Comparison of ENCODE assay signal across 8 cellular contexts in the genomic region with DNA sequence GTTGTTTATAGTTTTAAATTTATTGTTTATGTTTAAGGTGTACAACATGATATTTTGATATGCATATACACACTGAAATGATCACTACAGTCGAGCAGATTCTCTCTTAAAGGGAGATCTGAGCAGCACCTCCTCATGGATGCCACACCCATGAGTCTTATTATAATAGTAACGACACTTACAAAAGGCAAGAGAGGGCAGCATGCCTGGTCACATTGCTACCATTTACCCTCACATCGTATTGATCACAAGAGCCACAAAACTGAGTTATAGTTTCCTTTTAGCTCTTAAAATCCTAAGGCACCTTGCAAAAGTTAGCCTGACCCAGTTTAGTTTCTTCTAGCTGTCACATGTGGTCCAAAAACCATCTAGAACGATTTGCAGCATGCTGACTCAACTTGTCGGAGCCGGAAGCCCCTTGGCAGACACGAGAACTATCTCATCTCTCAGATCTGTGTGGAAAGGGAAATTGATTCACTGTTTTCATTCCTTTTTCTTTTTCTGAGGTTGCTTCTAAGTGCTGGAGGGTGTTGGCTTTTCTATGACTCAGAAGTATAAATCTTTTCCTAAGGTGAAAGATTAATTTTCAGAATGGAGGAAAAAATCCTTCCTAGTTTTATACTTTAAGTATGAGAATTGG.
DNase-seq lines count a peak whose midpoint lies in the region; ATAC-seq and TF ChIP-seq lines count a peak whose summit lies in the region.

No MANE protein-coding gene starts in this region.

- no peaks in the 10 kb centered on the region for H3K36me3 Mint-ChIP-seq in T-helper 2 cell treated with Interferon-gamma antibody and Interleukin-4, amounts not matched to agents 5 μg/mL and 100 μg/mL, for 36 hours (ENCODE audit: low read depth)

- H3K27me3 Mint-ChIP-seq in T-helper 2 cell treated with Interferon-gamma antibody and Interleukin-4, amounts not matched to agents 5 μg/mL and 100 μg/mL, for 36 hours (ENCODE audit: low read depth) = no peaks in the 10 kb centered on the region

- H3K4me3 Mint-ChIP-seq in T-helper 2 cell treated with Interferon-gamma antibody and Interleukin-4, amounts not matched to agents 5 μg/mL and 100 μg/mL, for 36 hours = peak overlapping the region; percentile 66

- intact Hi-C loops in lower leg skin (cut with DNase I; ENCODE audit: low total_unique reads) = no loop called here

- peak; percentile 36 for ATAC-seq in HG02642 (IDR thresholded peaks at IDR 0.05; ENCODE audit: poor library complexity, unreplicated experiment)

- H3K4me1 Mint-ChIP-seq in T-helper 2 cell treated with Interferon-gamma antibody and Interleukin-4, amounts not matched to agents 5 μg/mL and 100 μg/mL, for 36 hours (ENCODE audit: low read depth) = peaks cover 71% of the 10 kb centered on the region

- no peak for TF ChIP-seq POLR2A in lower leg skin (IDR thresholded peaks at IDR 0.05)

- WGBS in lower leg skin, 2 donors = 1 to 6% methylated on average over 7 of the region's 7 CpGs

- peak overlapping the region; percentile 68 for H3K27ac Mint-ChIP-seq in T-helper 2 cell treated with Interferon-gamma antibody and Interleukin-4, amounts not matched to agents 5 μg/mL and 100 μg/mL, for 36 hours

- H3K9me3 Mint-ChIP-seq in T-helper 2 cell treated with Interferon-gamma antibody and Interleukin-4, amounts not matched to agents 5 μg/mL and 100 μg/mL, for 36 hours = no peaks in the 10 kb centered on the region

- no peak for TF ChIP-seq CTCF in AG10803 (conservative IDR thresholded peaks at IDR 0.05; ENCODE audit: low read length)
- TF ChIP-seq CTCF in lower leg skin (IDR thresholded peaks at IDR 0.05) = no peak

- DNase-seq in AG10803 (ENCODE audit: low read depth) (peak; percentile 95), astrocyte of the hippocampus (ENCODE audit: low read depth, low spot score) (peak; percentile 73), lower leg skin (ENCODE audit: low spot score in 2 of 2) (peak; percentile 78 to 93), NCI-H1417 (lab: John Stamatoyannopoulos, UW) (no peak), NCI-H2196 treated with DMSO at 0.1 percent for 48 hours (lab: John Stamatoyannopoulos, UW; ENCODE audit: unreplicated experiment) (no peak)
- peak; percentile 76 for DNase-seq in T-helper 2 cell treated with Interferon-gamma antibody and Interleukin-4, amounts not matched to agents 5 μg/mL and 100 μg/mL, for 36 hours (ENCODE audit: low spot score)
- DNase-seq in stimulated activated CD8-positive, alpha-beta memory T cell treated with anti-CD3 and anti-CD28 coated beads, Interleukin-2, amount 100 ng/mL, for 48 hours (ENCODE audit: low read depth in 2 of 2) = peak; percentile 35 to 46

- H3K4me3 ChIP-seq in AG10803 (ENCODE audit: low read length) = no peak overlapping the region
- H3K4me3 ChIP-seq in lower leg skin (ENCODE audit: low read depth, poor library complexity, severe bottlenecking) = no peak overlapping the region

Comparison
In these comparisons a context has a peak if more than half of its experiments do, and no peak if none do; other contexts are left out.
1. DNase-seq: peak in AG10803 (single experiment), T-helper 2 cell treated with Interferon-gamma antibody and Interleukin-4, amounts not matched to agents 5 μg/mL and 100 μg/mL, for 36 hours (single experiment), astrocyte of the hippocampus (single experiment), lower leg skin (2 of 2) and stimulated activated CD8-positive, alpha-beta memory T cell treated with anti-CD3 and anti-CD28 coated beads, Interleukin-2, amount 100 ng/mL, for 48 hours (2 of 2); none in NCI-H1417 (0 of 3) and NCI-H2196 treated with DMSO at 0.1 percent for 48 hours (single experiment).